Comparison of ENCODE assay signal across 22 cellular contexts in the genomic region with DNA sequence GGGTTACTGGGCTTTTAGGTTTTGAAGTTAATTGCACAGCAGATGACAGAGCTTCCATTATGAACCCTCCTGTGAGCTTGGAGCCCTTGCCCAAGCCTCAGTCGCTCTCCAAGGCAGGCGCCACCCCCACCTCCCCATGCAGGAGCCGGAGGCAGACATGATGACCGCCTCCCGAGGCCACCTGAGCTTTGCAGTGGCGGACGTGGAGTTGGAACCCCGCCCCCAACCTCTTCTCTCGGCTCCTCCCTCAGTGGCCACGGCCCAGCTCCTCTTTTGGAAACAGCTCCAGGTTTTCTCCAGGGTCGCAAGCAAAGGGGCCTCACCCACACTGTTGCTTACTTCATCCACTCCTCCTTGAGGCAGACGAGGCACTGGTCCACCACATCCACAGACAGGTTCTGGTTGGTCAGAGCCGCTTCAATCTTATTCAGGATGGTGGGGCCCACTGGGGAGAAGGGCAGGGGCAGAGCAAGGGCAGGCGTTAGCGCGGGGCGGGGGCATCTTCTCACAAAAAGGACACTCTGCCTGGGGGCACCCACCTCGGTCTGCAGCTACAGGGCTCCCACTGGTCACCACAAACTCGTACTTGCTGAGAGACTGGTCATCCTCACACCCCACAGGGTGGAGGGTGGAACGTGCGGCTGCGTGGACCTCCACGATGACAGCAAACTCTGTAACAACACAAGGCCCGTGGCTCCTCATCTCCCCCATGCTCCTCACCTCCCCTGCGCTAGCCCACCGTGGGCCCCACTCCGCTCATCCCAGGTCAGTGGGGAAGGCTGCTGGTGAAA.
"Had no signal": no experiment of that assay in that cellular context is flagged by ENCODE, and none has a peak within 500 bp of the region (broad histone marks: within the 10 kb centered on the region; RNA-seq: fewer than 3 reads in every experiment).

No MANE protein-coding gene starts in this region.

- H3K4me1 ChIP-seq: left lung, pancreas, sigmoid colon, stomach, testis, tibial artery had no signal

- FAIRE-seq: frontal cortex, kidney, pancreas had no signal

- H3K9me3 Mint-ChIP-seq: mesothelial cell of epicardium; naive thymus-derived CD4-positive, alpha-beta T cell; nephron; stimulated activated effector memory CD8-positive, alpha-beta T cell treated with anti-CD3 and anti-CD28 coated beads, Interleukin-12 subunit alpha, Interleukin-12 subunit beta, amount 100 ng/mL, for 72 hours; type B pancreatic cell had no signal

- ATAC-seq: left lung; mucosa of descending colon; naive thymus-derived CD4-positive, alpha-beta T cell; stimulated activated effector memory CD8-positive, alpha-beta T cell treated with anti-CD3 and anti-CD28 coated beads, Interleukin-12 subunit alpha, Interleukin-12 subunit beta, amount 100 ng/mL, for 72 hours had no signal

- H3K4me1 Mint-ChIP-seq: mesothelial cell of epicardium; nephron; stimulated activated effector memory CD8-positive, alpha-beta T cell treated with anti-CD3 and anti-CD28 coated beads, Interleukin-12 subunit alpha, Interleukin-12 subunit beta, amount 100 ng/mL, for 72 hours had no signal

- H3K27me3 Mint-ChIP-seq: naive thymus-derived CD4-positive, alpha-beta T cell; type B pancreatic cell had no signal

- DNase-seq: dermis blood vessel endothelial cell; effector CD4-positive, alpha-beta T cell; kidney; left lung; mesenchymal stem cell; mucosa of descending colon; naive thymus-derived CD4-positive, alpha-beta T cell; occipital lobe; sigmoid colon; stimulated activated CD4-positive, alpha-beta T cell treated with anti-CD3 and anti-CD28 coated beads, Interleukin-2, amount 100 ng/mL, for 24 hours; stimulated activated CD4-positive, alpha-beta T cell treated with anti-CD3 and anti-CD28 coated beads, Interleukin-4, amount 100 ng/mL, for 24 hours; stimulated activated naive CD4-positive, alpha-beta T cell treated with Interleukin-2 at 50 U/mL for 16 hours; stomach; testis; tibial artery had no signal

- H3K27ac ChIP-seq: coronary artery, left lung, pancreas, sigmoid colon, stomach, testis, tibial artery had no signal

- H3K27ac Mint-ChIP-seq: mesothelial cell of epicardium; nephron; stimulated activated effector memory CD8-positive, alpha-beta T cell treated with anti-CD3 and anti-CD28 coated beads, Interleukin-12 subunit alpha, Interleukin-12 subunit beta, amount 100 ng/mL, for 72 hours; type B pancreatic cell had no signal

- H3K4me3 ChIP-seq: coronary artery, left lung, mucosa of descending colon, pancreas, sigmoid colon, stomach, testis, tibial artery had no signal

- H3K27me3 ChIP-seq: left lung, pancreas, sigmoid colon, stomach, testis, tibial artery had no signal

- H3K9me3 ChIP-seq: left lung, mucosa of descending colon, pancreas, sigmoid colon, stomach, testis, tibial artery had no signal

- H3K4me3 Mint-ChIP-seq: mesothelial cell of epicardium; naive thymus-derived CD4-positive, alpha-beta T cell; nephron; stimulated activated effector memory CD8-positive, alpha-beta T cell treated with anti-CD3 and anti-CD28 coated beads, Interleukin-12 subunit alpha, Interleukin-12 subunit beta, amount 100 ng/mL, for 72 hours; type B pancreatic cell had no signal
